In genomic region chr13:111202745-111203144, GRCh38 we compare ENCODE assay signal across 9 cellular contexts.
DNase-seq lines count a peak whose midpoint lies in the region; ATAC-seq, FAIRE-seq and TF ChIP-seq lines count a peak whose summit lies in the region.
"Had no signal": no experiment of that assay in that cellular context is flagged by ENCODE, and none has a peak within 500 bp of the region (broad histone marks: within the 10 kb centered on the region; RNA-seq: fewer than 3 reads in every experiment).

No MANE protein-coding gene starts in this region.

- ATAC-seq in CD8-positive, alpha-beta T cell = peak; percentile 86
- ATAC-seq in HG03175 (IDR thresholded peaks at IDR 0.05; ENCODE audit: unreplicated experiment) = peak; percentile 85
- ATAC-seq in foreskin keratinocyte = peak; percentile 68

- H4K20me1 ChIP-seq in SU-DHL-6 (ENCODE audit: low read depth, low read length) = no peaks in the 10 kb centered on the region

- H3K9me3 ChIP-seq in CD8-positive, alpha-beta T cell (ENCODE audit: low read length) = no peaks in the 10 kb centered on the region
- no peaks in the 10 kb centered on the region for H3K9me3 ChIP-seq in SU-DHL-6 (ENCODE audit: insufficient read depth, low read length)
- no peaks in the 10 kb centered on the region for H3K9me3 ChIP-seq in spleen
- H3K9me3 ChIP-seq: ovary had no signal

- peak overlapping the region; percentile 20 for H3K27ac Mint-ChIP-seq in CD8-positive, alpha-beta T cell

- no peaks in the 10 kb centered on the region for H3K9me2 ChIP-seq in SU-DHL-6 (replicated peaks; ENCODE audit: insufficient read depth, low read length)

- no peaks in the 10 kb centered on the region for H3K27me3 Mint-ChIP-seq in CD8-positive, alpha-beta T cell (ENCODE audit: low read depth)

- CTCF ChIA-PET in CD8-positive, alpha-beta T cell (lab: Charles Lee) = interaction anchor here (0.9 to 1.9 kb wide), 3 partner anchors 13 to 135 kb away, joined by 3 to 6 read pairs (median 5); no protein-coding TSS in a partner anchor

- FAIRE-seq in GM19239 (lab: Jason Lieb, UNC) = peak; percentile 94

- 5 to 17% (median 9%) methylated on average over 1 of the region's 1 CpG for WGBS in spleen, 5 donors

- H3K27ac ChIP-seq in CD8-positive, alpha-beta T cell (ENCODE audit: low read depth, low read length) = no peak overlapping the region
- peak overlapping the region; percentile 67 for H3K27ac ChIP-seq in SU-DHL-6 (ENCODE audit: low read depth, low read length)
- no peak overlapping the region for H3K27ac ChIP-seq in foreskin keratinocyte
- H3K27ac ChIP-seq in spleen = peak overlapping the region; percentile 13 to 89 (median 72)

- peak in 1 of 7 experiments; percentile 45 for DNase-seq in CD8-positive, alpha-beta T cell
- peak; percentile 57 for DNase-seq in GM19239 (ENCODE audit: insufficient read length, low spot score)
- DNase-seq in foreskin keratinocyte = peak; percentile 41 to 64
- no peak for DNase-seq in spleen
- DNase-seq in KG1 (lab: John Stamatoyannopoulos, UW) = no peak
- DNase-seq in retina = no peak

- H3K79me2 ChIP-seq in SU-DHL-6 (ENCODE audit: insufficient read depth, low read length) = peaks cover 71% of the 10 kb centered on the region

- TF ChIP-seq CTCF in CD8-positive, alpha-beta T cell (IDR thresholded peaks at IDR 0.05) = no peak
- no peak for TF ChIP-seq CTCF in SU-DHL-6 (IDR thresholded peaks at IDR 0.05; ENCODE audit: insufficient read depth, low read length, poor library complexity, severe bottlenecking)
- TF ChIP-seq CTCF in foreskin keratinocyte (conservative IDR thresholded peaks at IDR 0.05) = no peak
- no peak for TF ChIP-seq CTCF in spleen (IDR thresholded peaks at IDR 0.05 in 8 of 11, conservative IDR thresholded peaks at IDR 0.05 in 3 of 11)

- no peak overlapping the region for H3K4me3 Mint-ChIP-seq in CD8-positive, alpha-beta T cell

- peak in 1 of 3 donors; percentile 31 for TF ChIP-seq POLR2A in spleen (IDR thresholded peaks at IDR 0.05)

- H3K4me1 Mint-ChIP-seq in CD8-positive, alpha-beta T cell (ENCODE audit: low read depth) = peaks cover 79% of the 10 kb centered on the region

- intact Hi-C loops in CD8-positive, alpha-beta T cell (cut with DNase I, micrococcal nuclease) = loop anchor here in 1 of 2 experiments (2.0 kb wide), 1 partner anchor 14 kb away; no protein-coding TSS in a partner anchor
- intact Hi-C loops in spleen (cut with DNase I; ENCODE audit: low total_unique reads) = no loop called here

- H3K36me3 Mint-ChIP-seq in CD8-positive, alpha-beta T cell = peaks cover 45% of the 10 kb centered on the region

- no peak overlapping the region for H3K4me3 ChIP-seq in CD8-positive, alpha-beta T cell (ENCODE audit: low read depth, low read length)
- H3K4me3 ChIP-seq in SU-DHL-6 (ENCODE audit: insufficient read depth, low read length, poor library complexity, severe bottlenecking) (peak overlapping the region; percentile 28), spleen (peak overlapping the region in 7 of 8 donors; percentile 29 to 68 (median 32))
- H3K4me3 ChIP-seq: ovary had no signal

- peak overlapping the region; percentile 53 for H3K4me2 ChIP-seq in SU-DHL-6 (ENCODE audit: low read depth, low read length, poor library complexity, severe bottlenecking)

- POLR2A ChIA-PET in CD8-positive, alpha-beta T cell (lab: Charles Lee) = interaction anchor here (0.7 to 1.6 kb wide), 4 partner anchors 13 to 136 kb away, joined by 3 to 7 read pairs (median 4); no protein-coding TSS in a partner anchor

- no peaks in the 10 kb centered on the region for H3K36me3 ChIP-seq in CD8-positive, alpha-beta T cell (ENCODE audit: insufficient read depth, low read length)
- no peaks in the 10 kb centered on the region for H3K36me3 ChIP-seq in SU-DHL-6 (ENCODE audit: low read length)
- peaks cover 0 to 38% (median 3%) of the 10 kb centered on the region in 6 donors for H3K36me3 ChIP-seq in spleen
- H3K36me3 ChIP-seq: ovary had no signal

- H3K4me1 ChIP-seq in CD8-positive, alpha-beta T cell (ENCODE audit: insufficient read depth, low read length) = peaks cover 46% of the 10 kb centered on the region
- H3K4me1 ChIP-seq in foreskin keratinocyte (no peaks in the 10 kb centered on the region), spleen (peaks cover 39 to 88% (median 69%) of the 10 kb centered on the region in 6 donors)

- H3K27me3 ChIP-seq in CD8-positive, alpha-beta T cell (ENCODE audit: insufficient read depth, low read length) = no peaks in the 10 kb centered on the region
- no peaks in the 10 kb centered on the region for H3K27me3 ChIP-seq in SU-DHL-6 (ENCODE audit: low read length)
- no peaks in the 10 kb centered on the region for H3K27me3 ChIP-seq in foreskin keratinocyte
- H3K27me3 ChIP-seq in spleen (replicated peaks in 1 of 7) = no peaks in the 10 kb centered on the region
- H3K27me3 ChIP-seq: ovary had no signal

- H3K9ac ChIP-seq in SU-DHL-6 (ENCODE audit: low read length) = peak overlapping the region; percentile 38; the same call in 1 of the 2 replicates

- peaks cover 10% of the 10 kb centered on the region for H3F3A ChIP-seq in SU-DHL-6 (ENCODE audit: insufficient read depth)

- no peak overlapping the region for H2AFZ ChIP-seq in SU-DHL-6 (ENCODE audit: low read depth, low read length, severe bottlenecking)

- H3K9me3 Mint-ChIP-seq in CD8-positive, alpha-beta T cell = no peaks in the 10 kb centered on the region

Comparison
In these comparisons a context has a peak if more than half of its experiments do, and no peak if none do; other contexts are left out.
1. DNase-seq: peak in GM19239 (single experiment) and foreskin keratinocyte (2 of 2); none in spleen (single experiment), KG1 (single experiment) and retina (single experiment).
2. H3K27ac ChIP-seq: peak in SU-DHL-6 (single experiment) and spleen (8 of 8); none in CD8-positive, alpha-beta T cell (single experiment) and foreskin keratinocyte (single experiment).
3. Peak in every context shown above with its lines, with median percentiles within 50 percentile points of each other: ATAC-seq.